14 cellular contexts compared by ENCODE assay signal in the genomic region with DNA sequence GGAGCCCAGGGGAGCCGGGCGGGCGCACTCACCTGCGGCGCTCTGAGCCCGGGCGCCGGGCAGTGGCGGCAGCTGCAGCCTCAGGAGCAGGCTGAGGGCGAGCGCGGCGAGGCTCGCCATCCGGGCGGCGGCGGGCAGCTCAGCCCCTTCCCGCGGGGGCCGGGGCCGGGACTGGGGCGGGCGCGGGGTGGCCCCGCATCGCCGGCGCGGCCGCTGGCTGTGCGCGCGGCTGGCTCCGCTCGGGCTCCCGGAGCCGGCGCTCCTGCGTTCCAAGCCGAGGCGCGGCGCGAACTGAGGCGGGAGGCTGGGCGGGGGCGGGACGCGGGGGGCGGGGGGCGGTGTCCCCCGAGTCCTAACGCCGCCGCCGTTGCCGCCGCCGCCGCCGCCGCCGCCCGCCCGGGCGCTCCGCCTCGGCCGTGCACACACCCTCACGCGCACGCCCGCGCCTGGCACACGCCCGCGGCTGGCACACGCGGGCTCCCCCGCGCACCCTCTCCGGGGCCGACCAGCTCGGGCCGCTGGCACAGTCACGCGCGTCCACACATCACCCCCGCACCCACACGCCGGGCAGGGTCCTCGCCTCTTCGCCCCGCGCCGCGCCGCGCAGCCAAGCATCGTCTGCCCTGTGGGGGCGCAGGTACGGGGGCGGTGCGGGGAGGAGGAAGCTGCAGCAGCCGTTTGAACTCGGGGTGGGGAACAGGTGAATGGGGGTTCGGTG. TPM values are rescaled to one million over a fixed set of nuclear protein-coding genes. Genes with fewer than 3 reads are reported as not detected.
A peak's percentile ranks its signal among the peaks of the same experiment; 100 is the strongest.
DNase-seq lines count a peak whose midpoint lies in the region; ATAC-seq and TF ChIP-seq lines count a peak whose summit lies in the region.
"Had no signal": no experiment of that assay in that cellular context is flagged by ENCODE, and none has a peak within 500 bp of the region (broad histone marks: within the 10 kb centered on the region; RNA-seq: fewer than 3 reads in every experiment).

A gene (minus strand): TSS at position 293 of the 718 bp plus-strand sequence. CDS start 173 bp downstream, at position 120.

- H3K27ac Mint-ChIP-seq in type B pancreatic cell, result no peak within 1 kb of the TSS

- no peaks in the 10 kb centered on the region for H3K36me3 Mint-ChIP-seq in type B pancreatic cell

- H3K4me3 ChIP-seq in cardiac muscle cell, result peak within 1 kb of the TSS; percentile 22
- H3K4me3 ChIP-seq in dorsolateral prefrontal cortex, result peak within 1 kb of the TSS; percentile 36 to 71 (median 54)
- peak within 1 kb of the TSS; percentile 14 for H3K4me3 ChIP-seq in mesodermal cell (ENCODE audit: extremely low read depth, insufficient read depth, low read length, poor library complexity, severe bottlenecking)

- 0 to 1% methylated on average over 10 to 36 of the region's 108 CpGs for WGBS in mesodermal cell (ENCODE audit: insufficient coverage in 2 of 2), 2 experiments

- DNase-seq in cardiac muscle cell (ENCODE audit: low read depth in 1 of 2, low spot score in 1 of 2) (peak in 1 of 2 donors; percentile 0), left ventricle myocardium superior (no peak), dorsolateral prefrontal cortex (peak in 2 of 10 donors; percentile 51 to 57), type B pancreatic cell (ENCODE audit: extremely low spot score, unreplicated experiment) (no peak), dermis blood vessel endothelial cell (no peak), NCI-H128 (lab: John Stamatoyannopoulos, UW; ENCODE audit: unreplicated experiment) (no peak), Ammon's horn (ENCODE audit: low spot score) (no peak)
- DNase-seq: activated T-cell treated with anti-CD3 and anti-CD28 coated beads, Interleukin-2, amount 50 U/mL, for 1 hour; effector CD8-positive, alpha-beta T cell; Kasumi-1; SW 1271 had no signal

- H3K27me3 Mint-ChIP-seq in type B pancreatic cell, result peaks cover 86% of the 10 kb centered on the region

- H3K4me1 Mint-ChIP-seq in type B pancreatic cell (ENCODE audit: unreplicated experiment), result peaks cover 7% of the 10 kb centered on the region

- no peak for ATAC-seq in left ventricle myocardium superior
- ATAC-seq: left lung had no signal

- no peaks in the 10 kb centered on the region for H3K9me3 ChIP-seq in cardiac muscle cell (ENCODE audit: low read depth)
- no peaks in the 10 kb centered on the region for H3K9me3 ChIP-seq in mesodermal cell (ENCODE audit: control insufficient read depth, low read length)
- H3K9me3 ChIP-seq: left lung had no signal

- H3K4me1 ChIP-seq in cardiac muscle cell (ENCODE audit: low read depth), result peaks cover 6% of the 10 kb centered on the region
- peaks cover 4% of the 10 kb centered on the region for H3K4me1 ChIP-seq in mesodermal cell (ENCODE audit: control insufficient read depth, insufficient read depth, low read length, poor library complexity, severe bottlenecking)
- H3K4me1 ChIP-seq: left lung had no signal

- H3K27me3 ChIP-seq in cardiac muscle cell (peaks cover 65% of the 10 kb centered on the region), dorsolateral prefrontal cortex (peaks cover 0 to 33% (median 12%) of the 10 kb centered on the region in 45 donors)

- H3K4me3 Mint-ChIP-seq in type B pancreatic cell, result peak within 1 kb of the TSS; percentile 84

- no peak for TF ChIP-seq CTCF in cardiac muscle cell (IDR thresholded peaks at IDR 0.05; ENCODE audit: low read depth, low read length)
- no peak for TF ChIP-seq CTCF in dorsolateral prefrontal cortex (IDR thresholded peaks at IDR 0.05 in 54 of 56, conservative IDR thresholded peaks at IDR 0.05 in 2 of 56; ENCODE audit: low read depth in 1 of 56, partially characterized antibody in 56 of 56)
- no peak for TF ChIP-seq CTCF in type B pancreatic cell (conservative IDR thresholded peaks at IDR 0.05)

- no peaks in the 10 kb centered on the region for H3K36me3 ChIP-seq in cardiac muscle cell
- H3K36me3 ChIP-seq in mesodermal cell (ENCODE audit: control insufficient read depth, insufficient read depth, low read length), result no peaks in the 10 kb centered on the region
- H3K36me3 ChIP-seq: left lung had no signal

- intact Hi-C loops in left ventricle myocardium superior (cut with micrococcal nuclease) (no loop called here), dorsolateral prefrontal cortex (cut with DNase I) (loop anchor here (5.0 to 10.0 kb wide), 5 partner anchors 53 to 1455 kb away; no protein-coding TSS in a partner anchor)

- H3K9me3 Mint-ChIP-seq in type B pancreatic cell, result no peaks in the 10 kb centered on the region

- no peak within 1 kb of the TSS for H3K27ac ChIP-seq in cardiac muscle cell
- peak within 1 kb of the TSS in 42 of 59 donors; percentile 5 to 76 (median 52) for H3K27ac ChIP-seq in dorsolateral prefrontal cortex
- no peak within 1 kb of the TSS for H3K27ac ChIP-seq in mesodermal cell (ENCODE audit: low read depth, low read length, severe bottlenecking)
- H3K27ac ChIP-seq: left lung had no signal

RNA-seq across cellular contexts. Expression of the gene that starts here (rescaled TPM):
- 0.28 and 0.30 TPM in 2 replicates for total RNA-seq in cardiac muscle cell
- 1.4 TPM in 1 of 2 replicates, not detected in the other for polyA plus RNA-seq in cardiac muscle cell
- total RNA-seq in left ventricle myocardium superior, result 0.10 TPM
- 100 to 1,000 TPM in 53 of 120 experiments, 10 to 100 TPM in 67; 34.9 to 179 (median 93.9) TPM for total RNA-seq in dorsolateral prefrontal cortex
- polyA plus RNA-seq in mesodermal cell (2013, experiment 1 of 2), result 0.26 TPM
- 0.15 TPM for polyA plus RNA-seq in mesodermal cell (2013, experiment 2 of 2)
- 5.8 and 7.0 TPM in 2 replicates for total RNA-seq in type B pancreatic cell (ENCODE audit: low replicate concordance)
- total RNA-seq in dermis blood vessel endothelial cell, result not detected in 2 replicates
- total RNA-seq: OCI-LY7 had no signal

Comparison
In these comparisons a context has a peak if more than half of its experiments do, and no peak if none do; other contexts are left out.
1. H3K27ac ChIP-seq: peak in dorsolateral prefrontal cortex (42 of 59); none in cardiac muscle cell (single experiment) and mesodermal cell (single experiment).
2. Peak in every context shown above with its lines, with median percentiles within 50 percentile points of each other: H3K4me3 ChIP-seq.